In genomic region chr6:65671922-65672321, GRCh38 we compare ENCODE assay signal across 1 cellular context.
TF ChIP-seq lines count a peak whose summit lies in the region.

No MANE protein-coding gene starts in this region.

TF ChIP-seq in H1, 55 proteins besides CTCF, POLR2A, EP300 and RAD21 (continued from another document):
- TF ChIP-seq BCL11A (IDR thresholded peaks at IDR 0.05; ENCODE audit: low read depth in 2 of 2, low read length in 2 of 2) (no peak), SAP30 (IDR thresholded peaks at IDR 0.05; ENCODE audit: insufficient read depth, insufficient replicate concordance, low read length) (no peak)
- TF ChIP-seq, protein P1, sequence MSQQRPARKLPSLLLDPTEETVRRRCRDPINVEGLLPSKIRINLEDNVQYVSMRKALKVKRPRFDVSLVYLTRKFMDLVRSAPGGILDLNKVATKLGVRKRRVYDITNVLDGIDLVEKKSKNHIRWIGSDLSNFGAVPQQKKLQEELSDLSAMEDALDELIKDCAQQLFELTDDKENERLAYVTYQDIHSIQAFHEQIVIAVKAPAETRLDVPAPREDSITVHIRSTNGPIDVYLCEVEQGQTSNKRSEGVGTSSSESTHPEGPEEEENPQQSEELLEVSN (IDR thresholded peaks at IDR 0.05), result no peak
